ENCODE assay signal across 12 cellular contexts in genomic region chr1:67407498-67407897, GRCh38.
"Had no signal": no experiment of that assay in that cellular context is flagged by ENCODE, and none has a peak within 500 bp of the region (broad histone marks: within the 10 kb centered on the region; RNA-seq: fewer than 3 reads in every experiment).

No MANE protein-coding gene starts in this region.

- H3K27ac Mint-ChIP-seq: dendritic cell treated with granulocyte-macrophage colony-stimulating factor and Interleukin-4, amounts not matched to agents 40 ng/mL and 50 ng/mL, for 4 days; nephron had no signal

- H3K4me3 ChIP-seq: psoas muscle, testis had no signal

- H3K9me3 ChIP-seq: psoas muscle, testis had no signal

- ATAC-seq: activated CD4-positive, CD25-positive, alpha-beta regulatory T cell treated with anti-CD3 and anti-CD28 coated beads, Interleukin-2, amount 50 U/mL, for 24 hours; activated T-cell treated with anti-CD3 and anti-CD28 coated beads, Interleukin-2, amount 50 U/mL, for 4 hours; effector memory CD8-positive, alpha-beta T cell; left colon; psoas muscle; stimulated activated naive CD8-positive, alpha-beta T cell treated with anti-CD3 and anti-CD28 coated beads, Interleukin-15, amount 100 ng/mL, for 72 hours had no signal

- H3K9me3 Mint-ChIP-seq: activated T-cell treated with anti-CD3 and anti-CD28 coated beads, Interleukin-2, amount 50 U/mL, for 4 hours; central memory CD8-positive, alpha-beta T cell; dendritic cell treated with granulocyte-macrophage colony-stimulating factor and Interleukin-4, amounts not matched to agents 40 ng/mL and 50 ng/mL, for 4 days; effector memory CD8-positive, alpha-beta T cell; nephron; stimulated activated naive CD8-positive, alpha-beta T cell treated with anti-CD3 and anti-CD28 coated beads, Interleukin-15, amount 100 ng/mL, for 72 hours had no signal

- H3K4me3 Mint-ChIP-seq: activated T-cell treated with anti-CD3 and anti-CD28 coated beads, Interleukin-2, amount 50 U/mL, for 4 hours; central memory CD8-positive, alpha-beta T cell; dendritic cell treated with granulocyte-macrophage colony-stimulating factor and Interleukin-4, amounts not matched to agents 40 ng/mL and 50 ng/mL, for 4 days; effector memory CD8-positive, alpha-beta T cell; nephron; stimulated activated naive CD8-positive, alpha-beta T cell treated with anti-CD3 and anti-CD28 coated beads, Interleukin-15, amount 100 ng/mL, for 72 hours had no signal

- H3K27me3 Mint-ChIP-seq: central memory CD8-positive, alpha-beta T cell; dendritic cell treated with granulocyte-macrophage colony-stimulating factor and Interleukin-4, amounts not matched to agents 40 ng/mL and 50 ng/mL, for 4 days; effector memory CD8-positive, alpha-beta T cell; stimulated activated naive CD8-positive, alpha-beta T cell treated with anti-CD3 and anti-CD28 coated beads, Interleukin-15, amount 100 ng/mL, for 72 hours had no signal

- DNase-seq: activated naive CD4-positive, alpha-beta T cell treated with Interleukin-2 at 50 U/mL for 16 hours; activated T-cell treated with anti-CD3 and anti-CD28 coated beads, Interleukin-2, amount 50 U/mL, for 4 hours; effector memory CD8-positive, alpha-beta T cell; left colon; psoas muscle; stimulated activated CD4-positive, alpha-beta T cell treated with anti-CD3 and anti-CD28 coated beads, Interleukin-4, amount 100 ng/mL, for 24 hours; stimulated activated naive CD8-positive, alpha-beta T cell treated with anti-CD3 and anti-CD28 coated beads, Interleukin-15, amount 100 ng/mL, for 72 hours; testis had no signal

- H3K4me1 Mint-ChIP-seq: nephron had no signal

- H3K27ac ChIP-seq: psoas muscle, testis had no signal

- H3K27me3 ChIP-seq: testis had no signal
